In genomic region chr19:1618157-1619093, GRCh38 we compare ENCODE assay signal across 9 cellular contexts. TPM values are rescaled to one million over a fixed set of nuclear protein-coding genes. Genes with fewer than 3 reads are reported as not detected.
DNase-seq lines count a peak whose midpoint lies in the region; ATAC-seq, FAIRE-seq and TF ChIP-seq lines count a peak whose summit lies in the region.
"Had no signal": no experiment of that assay in that cellular context is flagged by ENCODE, and none has a peak within 500 bp of the region (broad histone marks: within the 10 kb centered on the region; RNA-seq: fewer than 3 reads in every experiment).

No MANE protein-coding gene starts in this region.

- H3K9me2 ChIP-seq in MM.1S (replicated peaks; ENCODE audit: insufficient read depth, low read length): no peaks in the 10 kb centered on the region

- ATAC-seq in left colon: peak; percentile 86
- ATAC-seq in GM21526 (IDR thresholded peaks at IDR 0.05; ENCODE audit: low FRiP score, unreplicated experiment): no peak

- no peak for FAIRE-seq in astrocyte (lab: Jason Lieb, UNC)

- H4K20me1 ChIP-seq in MM.1S (ENCODE audit: insufficient read depth, low read length) (peaks cover 20% of the 10 kb centered on the region; the same call in 1 of the 2 replicates), astrocyte (ENCODE audit: insufficient read depth, low read length) (peaks cover 58% of the 10 kb centered on the region)

- intact Hi-C loops in left colon (cut with DNase I, micrococcal nuclease): no loop called here

- TF ChIP-seq CTCF in MM.1S (IDR thresholded peaks at IDR 0.05; ENCODE audit: low read length): peak; percentile 21
- no peak for TF ChIP-seq CTCF in astrocyte (IDR thresholded peaks at IDR 0.05; ENCODE audit: insufficient read depth, low read depth, low read length)

- peak overlapping the region; percentile 62 for H3K27ac Mint-ChIP-seq in astrocyte (ENCODE audit: unreplicated experiment)
- H3K27ac Mint-ChIP-seq: CD4-positive, alpha-beta T cell had no signal

- H3K9me3 Mint-ChIP-seq in astrocyte (ENCODE audit: unreplicated experiment): no peaks in the 10 kb centered on the region
- H3K9me3 Mint-ChIP-seq: CD4-positive, alpha-beta T cell had no signal

- peaks cover 86% of the 10 kb centered on the region for H3K79me2 ChIP-seq in MM.1S (ENCODE audit: low read length)
- H3K79me2 ChIP-seq in astrocyte (ENCODE audit: insufficient read depth, low read length): peaks cover 6% of the 10 kb centered on the region

- no peak overlapping the region for H3K4me3 ChIP-seq in MM.1S (ENCODE audit: low read length)
- no peak overlapping the region for H3K4me3 ChIP-seq in astrocyte (ENCODE audit: insufficient read depth, low read depth, low read length)

- peaks cover 12% of the 10 kb centered on the region for H3K36me3 Mint-ChIP-seq in astrocyte (ENCODE audit: low read depth, unreplicated experiment)

- H3K4me3 Mint-ChIP-seq in astrocyte (ENCODE audit: unreplicated experiment): no peak overlapping the region
- H3K4me3 Mint-ChIP-seq: CD4-positive, alpha-beta T cell had no signal

- no peak overlapping the region for H3K27ac ChIP-seq in MM.1S (ENCODE audit: low read length)
- H3K27ac ChIP-seq in astrocyte (ENCODE audit: low read depth, low read length): no peak overlapping the region

- DNase-seq in NCI-H1694 treated with DMSO at 0.1 percent for 48 hours (lab: John Stamatoyannopoulos, UW): peak; percentile 2
- no peak for DNase-seq in NCI-H1694 (lab: John Stamatoyannopoulos, UW)
- DNase-seq in MM.1S: no peak
- no peak for DNase-seq in astrocyte (ENCODE audit: low read depth)
- DNase-seq in left colon: peak in 1 of 2 donors; percentile 62
- no peak for DNase-seq in NCI-H2227 (lab: John Stamatoyannopoulos, UW; ENCODE audit: unreplicated experiment)
- no peak for DNase-seq in NCI-H2227 treated with DMSO at 0.1 percent for 48 hours (lab: John Stamatoyannopoulos, UW)

- H3K9me3 ChIP-seq in MM.1S (replicated peaks; ENCODE audit: insufficient read depth, low read length): no peaks in the 10 kb centered on the region
- H3K9me3 ChIP-seq in astrocyte (ENCODE audit: insufficient read depth, low read depth, low read length): no peaks in the 10 kb centered on the region

- H3K4me1 Mint-ChIP-seq in astrocyte (ENCODE audit: low read depth, unreplicated experiment): peaks cover 3% of the 10 kb centered on the region

- H2AFZ ChIP-seq in MM.1S (ENCODE audit: low read length) (no peak overlapping the region), astrocyte (ENCODE audit: low read depth, low read length) (no peak overlapping the region)

- no peaks in the 10 kb centered on the region for H3K27me3 Mint-ChIP-seq in astrocyte (ENCODE audit: low read depth, unreplicated experiment)
- H3K27me3 Mint-ChIP-seq: CD4-positive, alpha-beta T cell had no signal

- H3K36me3 ChIP-seq in MM.1S (replicated peaks; ENCODE audit: insufficient read depth, low read length) (peaks cover 19% of the 10 kb centered on the region), astrocyte (ENCODE audit: insufficient read depth, low read length) (peaks cover 21% of the 10 kb centered on the region)

- peaks cover 18% of the 10 kb centered on the region for H3K4me1 ChIP-seq in MM.1S (ENCODE audit: low read length)
- H3K4me1 ChIP-seq in astrocyte (ENCODE audit: insufficient read depth, low read length): peaks cover 7% of the 10 kb centered on the region

- H3K9ac ChIP-seq in MM.1S (ENCODE audit: low read length) (no peak overlapping the region), astrocyte (ENCODE audit: low read length) (no peak overlapping the region)

- H3K27me3 ChIP-seq in MM.1S (replicated peaks; ENCODE audit: insufficient read depth, low read length): no peaks in the 10 kb centered on the region
- no peaks in the 10 kb centered on the region for H3K27me3 ChIP-seq in astrocyte (ENCODE audit: insufficient read depth, low read length)

- peaks cover 12% of the 10 kb centered on the region for H3F3A ChIP-seq in MM.1S (ENCODE audit: insufficient read depth, low read length)

- H3K4me2 ChIP-seq in MM.1S (ENCODE audit: low read depth, low read length): no peak overlapping the region
- no peak overlapping the region for H3K4me2 ChIP-seq in astrocyte (ENCODE audit: low read length)

RNA-seq across cellular contexts. Expression of gene UQCR11, which starts 13.2 kb away (rescaled TPM):
- total RNA-seq in astrocyte: 255 and 257 TPM in 2 replicates
- total RNA-seq in left colon: 100 to 1,000 TPM; 337 to 359 TPM

RNA-seq across cellular contexts. Expression of gene MBD3, which starts 25.8 kb away (rescaled TPM):
- total RNA-seq in astrocyte (64.0 and 71.9 TPM in 2 replicates), left colon (10 to 100 TPM; 47.7 to 57.5 TPM)

RNA-seq across cellular contexts. Expression of gene TCF3, which starts 34.0 kb away (rescaled TPM):
- total RNA-seq in astrocyte (156 and 173 TPM in 2 replicates), left colon (10 to 100 TPM; 64.1 to 64.7 TPM)

RNA-seq across cellular contexts. Expression of gene MEX3D, which starts 50.3 kb away (rescaled TPM):
- total RNA-seq in astrocyte (51.8 and 52.1 TPM in 2 replicates), left colon (10 to 100 TPM; 22.3 to 24.8 TPM)
